In genomic region chr12:95214466-95214865, GRCh38 we compare ENCODE assay signal across 17 cellular contexts. TPM values are rescaled to one million over a fixed set of nuclear protein-coding genes. Genes with fewer than 3 reads are reported as not detected.
A peak's percentile ranks its signal among the peaks of the same experiment; 100 is the strongest.
DNase-seq lines count a peak whose midpoint lies in the region; ATAC-seq and TF ChIP-seq lines count a peak whose summit lies in the region.
"Had no signal": no experiment of that assay in that cellular context is flagged by ENCODE, and none has a peak within 500 bp of the region (broad histone marks: within the 10 kb centered on the region; RNA-seq: fewer than 3 reads in every experiment).

No MANE protein-coding gene starts in this region.

- no peak overlapping the region for H3K4me3 ChIP-seq in left ventricle myocardium inferior
- no peak overlapping the region for H3K4me3 ChIP-seq in right atrium auricular region
- H3K4me3 ChIP-seq in PC-3 (ENCODE audit: low read length): peak overlapping the region; percentile 16; the same call in 1 of the 2 replicates
- H3K4me3 ChIP-seq in aorta (ENCODE audit: low read length in 2 of 2): no peak overlapping the region
- H3K4me3 ChIP-seq: mucosa of descending colon, ovary, Peyer's patch had no signal

- no peaks in the 10 kb centered on the region for H3K9me2 ChIP-seq in PC-3 (replicated peaks; ENCODE audit: low read length)

- H3K4me1 ChIP-seq in left ventricle myocardium inferior (peaks cover 54% of the 10 kb centered on the region), right atrium auricular region (peaks cover 0 to 14% of the 10 kb centered on the region in 2 donors), PC-3 (ENCODE audit: insufficient read depth, low read length) (peaks cover 42% of the 10 kb centered on the region), aorta (ENCODE audit: control insufficient read depth in 1 of 2, insufficient read depth in 2 of 2, low read length in 2 of 2) (peaks cover 0 to 2% of the 10 kb centered on the region in 2 donors)

- H4K20me1 ChIP-seq in PC-3 (ENCODE audit: low read length): 0 out of 2 replicates have a peak, but pooled peaks cover 8% of the 10 kb centered on the region

- H3K36me3 ChIP-seq in left ventricle myocardium inferior (no peaks in the 10 kb centered on the region), right atrium auricular region (no peaks in the 10 kb centered on the region), PC-3 (ENCODE audit: low read depth, low read length) (peaks cover 8% of the 10 kb centered on the region; the same call in 1 of the 2 replicates), aorta (ENCODE audit: control insufficient read depth in 1 of 2, insufficient read depth in 2 of 2, low read length in 1 of 2) (no peaks in the 10 kb centered on the region)
- H3K36me3 ChIP-seq: heart left ventricle, ovary, Peyer's patch, spleen had no signal

- no peaks in the 10 kb centered on the region for H3F3A ChIP-seq in PC-3 (ENCODE audit: low read length, unreplicated experiment)

- H2AFZ ChIP-seq in PC-3 (ENCODE audit: low read length): no peak overlapping the region

- TF ChIP-seq CTCF in left ventricle myocardium inferior (IDR thresholded peaks at IDR 0.05; ENCODE audit: borderline replicate concordance) (no peak), right atrium auricular region (IDR thresholded peaks at IDR 0.05) (no peak), PC-3 (conservative IDR thresholded peaks at IDR 0.05; ENCODE audit: low read depth, low read length) (no peak)

- CTCF ChIA-PET in PC-3 (lab: Charles Lee): no interaction called here

- H3K27me3 ChIP-seq in left ventricle myocardium inferior (ENCODE audit: low read depth): no peaks in the 10 kb centered on the region
- H3K27me3 ChIP-seq in right atrium auricular region: no peaks in the 10 kb centered on the region
- no peaks in the 10 kb centered on the region for H3K27me3 ChIP-seq in PC-3 (ENCODE audit: low read length)
- no peaks in the 10 kb centered on the region for H3K27me3 ChIP-seq in aorta (ENCODE audit: control insufficient read depth in 1 of 2, insufficient read depth in 2 of 2, low read length in 1 of 2)
- H3K27me3 ChIP-seq: heart left ventricle, ovary, Peyer's patch, spleen had no signal

- intact Hi-C loops in left ventricle myocardium inferior (cut with micrococcal nuclease): no loop called here
- intact Hi-C loops in PC-3 (cut with micrococcal nuclease): loop anchor here (2.0 kb wide), 1 partner anchor 14 kb away; no protein-coding TSS in a partner anchor
- intact Hi-C loops in aorta (cut with DNase I): no loop called here

- no peak overlapping the region; the same call in 1 of the 2 replicates for H3K9ac ChIP-seq in PC-3 (ENCODE audit: low read length)

- H3K27ac ChIP-seq in left ventricle myocardium inferior (replicated peaks) (peak overlapping the region; percentile 37), right atrium auricular region (no peak overlapping the region), PC-3 (ENCODE audit: low read length) (peak overlapping the region; percentile 51), epithelial cell of prostate (peak overlapping the region; percentile 94), aorta (ENCODE audit: low read depth in 1 of 2, low read length in 2 of 2) (no peak overlapping the region)
- H3K27ac ChIP-seq: ovary, Peyer's patch, spleen had no signal

- POLR2A ChIA-PET in PC-3 (lab: Charles Lee; ENCODE audit: unreplicated experiment): no interaction called here

- ATAC-seq in PC-3 (no peak), GM21825 (IDR thresholded peaks at IDR 0.05; ENCODE audit: unreplicated experiment) (no peak), aorta (ENCODE audit: low FRiP score) (no peak)
- ATAC-seq: heart left ventricle, mucosa of descending colon, WTC11 had no signal

- H3K79me2 ChIP-seq in PC-3 (ENCODE audit: low read length): peaks cover 95% of the 10 kb centered on the region

- no peak for DNase-seq in left ventricle myocardium inferior
- no peak for DNase-seq in right atrium auricular region (ENCODE audit: low spot score)
- peak; percentile 73 for DNase-seq in PC-3
- DNase-seq in epithelial cell of prostate (ENCODE audit: low read depth, low spot score): no peak
- DNase-seq in NCI-H1048 (lab: John Stamatoyannopoulos, UW): no peak
- DNase-seq in aorta: no peak
- no peak for DNase-seq in germinal center (ENCODE audit: low spot score)
- DNase-seq: activated gamma-delta T cell, heart left ventricle, kidney glomerular epithelial cell, mucosa of descending colon, ovary, Peyer's patch, SW 1271 had no signal

- WGBS in aorta, 2 donors: 84 to 87% methylated on average over 3 of the region's 3 CpGs

- no peaks in the 10 kb centered on the region for H3K9me3 ChIP-seq in left ventricle myocardium inferior (replicated peaks)
- H3K9me3 ChIP-seq in right atrium auricular region: no peaks in the 10 kb centered on the region
- H3K9me3 ChIP-seq in PC-3 (ENCODE audit: low read length): no peaks in the 10 kb centered on the region
- H3K9me3 ChIP-seq in aorta (ENCODE audit: control insufficient read depth, low read length): no peaks in the 10 kb centered on the region
- H3K9me3 ChIP-seq: heart left ventricle, mucosa of descending colon, ovary, Peyer's patch, spleen had no signal

- BruUV-seq in PC-3 (replicated peaks; lab: Mats Ljungman, UMichigan): no TSS peak

- H3K4me2 ChIP-seq in PC-3 (ENCODE audit: low read length): peak overlapping the region; percentile 93

RNA-seq across cellular contexts. Expression of gene FGD6, which starts 2.8 kb away (rescaled TPM):
- 26.3 TPM for total RNA-seq in left ventricle myocardium inferior
- 10 to 100 TPM; 15.8 to 16.9 TPM for total RNA-seq in right atrium auricular region
- 14.2 and 14.3 TPM in 2 replicates for total RNA-seq in PC-3 (2014; rRNA removed)
- total RNA-seq in aorta: 10 to 100 TPM in 1 of 2 donors, 1 to 10 TPM in 1; 8.9 to 15.5 TPM
- 1 to 10 TPM in 1 of 2 donors, under 1 TPM in 1; 0.95 to 1.4 TPM for polyA plus RNA-seq in aorta

RNA-seq across cellular contexts. Expression of gene VEZT, which starts 3.1 kb away (rescaled TPM):
- 66.1 TPM for total RNA-seq in left ventricle myocardium inferior
- total RNA-seq in right atrium auricular region: 10 to 100 TPM; 66.6 to 69.8 TPM
- total RNA-seq in PC-3 (2014; rRNA removed): 83.6 and 85.9 TPM in 2 replicates
- total RNA-seq in aorta: 100 to 1,000 TPM in 1 of 2 donors, 10 to 100 TPM in 1; 81.0 to 103 TPM
- 10 to 100 TPM; 39.0 to 56.8 TPM for polyA plus RNA-seq in aorta

Comparison
In these comparisons a context has a peak if more than half of its experiments do, and no peak if none do; other contexts are left out.
1. H3K27ac ChIP-seq: peak in left ventricle myocardium inferior (single experiment), PC-3 (single experiment) and epithelial cell of prostate (single experiment); none in right atrium auricular region (0 of 2) and aorta (0 of 2).